ENCODE assay signal across 12 cellular contexts in genomic region chr7:29747645-29748245, GRCh38. TPM values are rescaled to one million over a fixed set of nuclear protein-coding genes. Genes with fewer than 3 reads are reported as not detected.
DNase-seq lines count a peak whose midpoint lies in the region; ATAC-seq and TF ChIP-seq lines count a peak whose summit lies in the region.
"Not testable (repeated sequence)": the region's sequence is repeated elsewhere in the genome, so short reads cannot be mapped to it uniquely, and the experiment has no call there.
"Had no signal": no experiment of that assay in that cellular context is flagged by ENCODE, and none has a peak within 500 bp of the region (broad histone marks: within the 10 kb centered on the region; RNA-seq: fewer than 3 reads in every experiment).

No MANE protein-coding gene starts in this region.

- H3K9me3 ChIP-seq in PC-3 (ENCODE audit: low read length); hepatocyte (ENCODE audit: low read depth); mucosa of descending colon; transverse colon: not testable (repeated sequence)

- TF ChIP-seq EP300 in transverse colon (IDR thresholded peaks at IDR 0.05; ENCODE audit: low read depth), result not testable (repeated sequence)

- peak overlapping the region; percentile 71 for H3K4me2 ChIP-seq in PC-3 (ENCODE audit: low read length)
- not testable (repeated sequence) for H3K4me2 ChIP-seq in hepatocyte

- H3K27ac Mint-ChIP-seq in MCF 10A (ENCODE audit: low read depth, unreplicated experiment), result not testable (repeated sequence)

- peak; percentile 21 for DNase-seq in A172 (ENCODE audit: low spot score)
- DNase-seq in HCEC 1CT, result peak; percentile 51
- DNase-seq in PC-3, result peak; percentile 68
- peak; percentile 32 for DNase-seq in MCF 10A (ENCODE audit: unreplicated experiment)
- DNase-seq in foreskin keratinocyte, result not testable (repeated sequence)
- DNase-seq in hepatocyte (ENCODE audit: low spot score), result peak; percentile 49
- DNase-seq in mucosa of descending colon, result peak in 1 of 3 donors; percentile 43
- DNase-seq in transverse colon, result peak; percentile 17

- H3K27ac ChIP-seq in PC-3 (ENCODE audit: low read length), result peak overlapping the region; percentile 37; the same call in 1 of the 2 replicates
- H3K27ac ChIP-seq in foreskin keratinocyte, hepatocyte, transverse colon: not testable (repeated sequence)

- in situ Hi-C loops in transverse colon (cut with MboI; ENCODE audit: low pct_ligation_motif_present in 1 of 4, low pct_unique_long_range_greater_than_20kb in 1 of 4, low sequenced_read_pairs in 3 of 4), result loop anchor here in 2 of 4 donors (10.0 to 25.0 kb wide), 2 partner anchors 113 to 315 kb away; no protein-coding TSS in a partner anchor

- not testable (repeated sequence) for H3K9me3 Mint-ChIP-seq in MCF 10A (ENCODE audit: unreplicated experiment)

- 0 out of 2 replicates have a peak overlapping the region, but pooled peaks have one; percentile 22 for H2AFZ ChIP-seq in PC-3 (ENCODE audit: low read length)
- not testable (repeated sequence) for H2AFZ ChIP-seq in hepatocyte

- CTCF ChIA-PET in PC-3 (lab: Charles Lee) (interaction anchor here (0.5 to 1.4 kb wide), 9 partner anchors 63 to 557 kb away, joined by 3 to 10 read pairs (median 4); no protein-coding TSS in a partner anchor), MCF 10A (lab: Yijun Ruan, JAX) (interaction anchor here (0.5 to 3.1 kb wide), 23 partner anchors 11 to 1201 kb away, joined by 3 to 59 read pairs (median 4); partner anchors contain the start of genes NOD1 and WIPF3)

- H3K27me3 Mint-ChIP-seq in MCF 10A (ENCODE audit: insufficient read depth, unreplicated experiment), result peaks cover 12% of the 10 kb centered on the region

- peak overlapping the region; percentile 27; the same call in 1 of the 2 replicates for H3K4me3 ChIP-seq in PC-3 (ENCODE audit: low read length)
- not testable (repeated sequence) for H3K4me3 ChIP-seq in hepatocyte, mucosa of descending colon, transverse colon

- not testable (repeated sequence) for H3K79me2 ChIP-seq in PC-3 (ENCODE audit: low read length); hepatocyte

- not testable (repeated sequence) for TF ChIP-seq CTCF in PC-3 (conservative IDR thresholded peaks at IDR 0.05; ENCODE audit: low read depth, low read length); MCF 10A (IDR thresholded peaks at IDR 0.05; ENCODE audit: unreplicated experiment); foreskin keratinocyte (conservative IDR thresholded peaks at IDR 0.05); hepatocyte (IDR thresholded peaks at IDR 0.05; ENCODE audit: poor library complexity); mucosa of descending colon (IDR thresholded peaks at IDR 0.05); transverse colon (IDR thresholded peaks at IDR 0.05)

- H3K9me2 ChIP-seq in PC-3 (replicated peaks; ENCODE audit: low read length); hepatocyte (replicated peaks; ENCODE audit: insufficient read depth): not testable (repeated sequence)

- H3K4me1 ChIP-seq in PC-3 (ENCODE audit: insufficient read depth, low read length); foreskin keratinocyte; hepatocyte (ENCODE audit: insufficient read depth); mucosa of descending colon (ENCODE audit: low read depth); transverse colon: not testable (repeated sequence)

- not testable (repeated sequence) for H3K27me3 ChIP-seq in PC-3 (ENCODE audit: low read length); foreskin keratinocyte; hepatocyte; transverse colon

- 19% methylated on average over 5 of the region's 5 CpGs for WGBS in hepatocyte (ENCODE audit: low lambda C conversion rate, missing lambda C conversion rate)
- WGBS in transverse colon (ENCODE audit: low coverage in 1 of 2), 2 donors, result 22 to 32% methylated on average over 4 to 5 of the region's 5 CpGs

- not testable (repeated sequence) for H3K36me3 ChIP-seq in PC-3 (ENCODE audit: low read depth, low read length); hepatocyte (replicated peaks; ENCODE audit: insufficient read depth, low read depth); mucosa of descending colon (ENCODE audit: low read depth); transverse colon

- POLR2A ChIA-PET in PC-3 (lab: Charles Lee; ENCODE audit: unreplicated experiment) (interaction anchor here (0.6 kb wide), 2 partner anchors 40 to 91 kb away, joined by 3 read pairs; no protein-coding TSS in a partner anchor), MCF 10A (lab: Yijun Ruan, JAX) (interaction anchor here (0.6 to 1.1 kb wide), 7 partner anchors 48 to 280 kb away, joined by 3 to 6 read pairs (median 3); partner anchors contain the start of gene FKBP14)

- H3K4me3 Mint-ChIP-seq in MCF 10A (ENCODE audit: unreplicated experiment), result not testable (repeated sequence)

- ATAC-seq in PC-3 (peak; percentile 91), foreskin keratinocyte (peak; percentile 40), mucosa of descending colon (peak; percentile 96)

- not testable (repeated sequence) for H3K36me3 Mint-ChIP-seq in MCF 10A (ENCODE audit: insufficient read depth, unreplicated experiment)

- H3K9ac ChIP-seq in PC-3 (ENCODE audit: low read length), result not testable (repeated sequence)

- H3F3A ChIP-seq in PC-3 (ENCODE audit: low read length, unreplicated experiment), result not testable (repeated sequence)

- not testable (repeated sequence) for H4K20me1 ChIP-seq in PC-3 (ENCODE audit: low read length); hepatocyte (ENCODE audit: insufficient read depth, poor library complexity, severe bottlenecking)

- TF ChIP-seq POLR2A in transverse colon (IDR thresholded peaks at IDR 0.05), result not testable (repeated sequence)

- H3K4me1 Mint-ChIP-seq in MCF 10A (ENCODE audit: insufficient read depth, unreplicated experiment), result not testable (repeated sequence)

- not testable (repeated sequence) for BruUV-seq in PC-3 (replicated peaks; lab: Mats Ljungman, UMichigan); MCF 10A (replicated peaks; lab: Mats Ljungman, UMichigan)

- intact Hi-C loops in PC-3 (cut with micrococcal nuclease) (loop anchor here (1.0 to 5.0 kb wide), 7 partner anchors 24 to 315 kb away; partner anchors contain the start of gene WIPF3), MCF 10A (cut with micrococcal nuclease) (loop anchor here (1.0 to 5.0 kb wide), 2 partner anchors 110 to 174 kb away; no protein-coding TSS in a partner anchor)
- intact Hi-C loops in mucosa of descending colon (cut with DNase I, micrococcal nuclease); transverse colon (cut with DNase I; ENCODE audit: low total_unique reads): not testable (repeated sequence)

RNA-seq across cellular contexts. Expression of gene WIPF3, which starts 58.6 kb away (rescaled TPM):
- not detected in 2 replicates for total RNA-seq in A172 (2014; rRNA removed; shearing (Covaris generic))
- total RNA-seq in PC-3 (2014; rRNA removed) (3.3 and 3.4 TPM in 2 replicates), MCF 10A (2022) (not detected in 2 replicates), foreskin keratinocyte (0.41 and 0.63 TPM in 2 replicates), hepatocyte (1.8 and 2.4 TPM in 2 replicates), mucosa of descending colon (1 to 10 TPM in 2 of 3 donors, under 1 TPM in 1; 0.89 to 2.2 (median 1.2) TPM), transverse colon (1 to 10 TPM in 1 of 4 donors, under 1 TPM in 1, not detected in 2; 0.41 to 3.7 TPM)
- polyA plus RNA-seq in foreskin keratinocyte (0.31 and 0.50 TPM in 2 replicates), hepatocyte (0.98 and 1.2 TPM in 2 replicates)
- total RNA-seq: CD4-positive, alpha-beta memory T cell; LHCN-M2; OCI-LY7 had no signal
- polyA plus RNA-seq: BJ; CD4-positive, alpha-beta memory T cell had no signal

Comparison
In these comparisons a context has a peak if more than half of its experiments do, and no peak if none do; other contexts are left out.
1. ATAC-seq: peak in every context shown above with its lines; median percentile 96 in mucosa of descending colon; 91 in PC-3; 40 in foreskin keratinocyte.